Comparison of ENCODE assay signal across 9 cellular contexts in genomic region chr12:27549801-27550652, GRCh38. TPM values are rescaled to one million over a fixed set of nuclear protein-coding genes. Genes with fewer than 3 reads are reported as not detected.
DNase-seq lines count a peak whose midpoint lies in the region; ATAC-seq and TF ChIP-seq lines count a peak whose summit lies in the region.
"Had no signal": no experiment of that assay in that cellular context is flagged by ENCODE, and none has a peak within 500 bp of the region (broad histone marks: within the 10 kb centered on the region; RNA-seq: fewer than 3 reads in every experiment).

No MANE protein-coding gene starts in this region.

- H3K27ac Mint-ChIP-seq in progenitor cell of endocrine pancreas = peak overlapping the region; percentile 0
- no peak overlapping the region for H3K27ac Mint-ChIP-seq in activated naive CD4-positive, alpha-beta T cell treated with anti-CD3 and anti-CD28 coated beads for 36 hours
- H3K27ac Mint-ChIP-seq: activated naive CD8-positive, alpha-beta T cell treated with anti-CD3 and anti-CD28 coated beads, Interleukin-2, amount 10 ng/mL, durations not matched to agents 7 days and 5 days had no signal

- DNase-seq in AG09319 (ENCODE audit: extremely low read depth, low read depth) (peak; percentile 88), SKM-1 (lab: John Stamatoyannopoulos, UW; ENCODE audit: unreplicated experiment) (peak; percentile 39), foreskin fibroblast (peak; percentile 96 to 98), progenitor cell of endocrine pancreas (ENCODE audit: low spot score, unreplicated experiment) (no peak), GM20000 (ENCODE audit: low spot score) (no peak)
- no peak for DNase-seq in activated CD8-positive, alpha-beta memory T cell treated with anti-CD3 and anti-CD28 coated beads for 24 hours
- no peak for DNase-seq in activated naive CD4-positive, alpha-beta T cell treated with anti-CD3 and anti-CD28 coated beads for 36 hours
- DNase-seq: activated naive CD8-positive, alpha-beta T cell treated with anti-CD3 and anti-CD28 coated beads, Interleukin-2, amount 10 ng/mL, durations not matched to agents 7 days and 5 days had no signal

- H3K36me3 Mint-ChIP-seq in progenitor cell of endocrine pancreas (ENCODE audit: insufficient read depth) = peaks cover 1% of the 10 kb centered on the region
- H3K36me3 Mint-ChIP-seq in activated naive CD4-positive, alpha-beta T cell treated with anti-CD3 and anti-CD28 coated beads for 36 hours (ENCODE audit: low read depth) = no peaks in the 10 kb centered on the region

- no peaks in the 10 kb centered on the region for H3K9me3 Mint-ChIP-seq in progenitor cell of endocrine pancreas (ENCODE audit: low read depth)
- no peaks in the 10 kb centered on the region for H3K9me3 Mint-ChIP-seq in activated naive CD4-positive, alpha-beta T cell treated with anti-CD3 and anti-CD28 coated beads for 36 hours

- ATAC-seq in HG03442 (IDR thresholded peaks at IDR 0.05; ENCODE audit: unreplicated experiment) = peak; percentile 60

- peak overlapping the region; percentile 21 to 37 for H3K4me3 ChIP-seq in foreskin fibroblast (ENCODE audit: low read depth in 1 of 2, low read length in 2 of 2)

- no peak overlapping the region for H3K4me3 Mint-ChIP-seq in progenitor cell of endocrine pancreas (ENCODE audit: low read depth)
- H3K4me3 Mint-ChIP-seq in activated naive CD4-positive, alpha-beta T cell treated with anti-CD3 and anti-CD28 coated beads for 36 hours = no peak overlapping the region
- H3K4me3 Mint-ChIP-seq: activated naive CD8-positive, alpha-beta T cell treated with anti-CD3 and anti-CD28 coated beads, Interleukin-2, amount 10 ng/mL, durations not matched to agents 7 days and 5 days had no signal

- H3K27me3 Mint-ChIP-seq in progenitor cell of endocrine pancreas = no peaks in the 10 kb centered on the region
- H3K27me3 Mint-ChIP-seq in activated naive CD4-positive, alpha-beta T cell treated with anti-CD3 and anti-CD28 coated beads for 36 hours (ENCODE audit: low read depth) = peaks cover 5% of the 10 kb centered on the region

- CTCF ChIA-PET in activated naive CD4-positive, alpha-beta T cell treated with anti-CD3 and anti-CD28 coated beads for 36 hours (lab: Charles Lee) = interaction anchor here (0.6 kb wide), 1 partner anchor 19 kb away, joined by 3 read pairs; no protein-coding TSS in a partner anchor

- intact Hi-C loops in activated naive CD4-positive, alpha-beta T cell treated with anti-CD3 and anti-CD28 coated beads for 36 hours (cut with micrococcal nuclease) = no loop called here

- TF ChIP-seq CTCF in AG09319 (IDR thresholded peaks at IDR 0.05; ENCODE audit: low read depth, low read length) (no peak), foreskin fibroblast (IDR thresholded peaks at IDR 0.05; ENCODE audit: low read depth, low read length) (no peak), progenitor cell of endocrine pancreas (IDR thresholded peaks at IDR 0.05; ENCODE audit: unreplicated experiment) (no peak), GM20000 (IDR thresholded peaks at IDR 0.05; ENCODE audit: extremely low read depth, missing control alignments) (no peak)

- H3K4me1 Mint-ChIP-seq in progenitor cell of endocrine pancreas (ENCODE audit: low read depth) = peaks cover 23% of the 10 kb centered on the region
- H3K4me1 Mint-ChIP-seq in activated naive CD4-positive, alpha-beta T cell treated with anti-CD3 and anti-CD28 coated beads for 36 hours (ENCODE audit: low read depth) = peaks cover 21% of the 10 kb centered on the region

RNA-seq across cellular contexts. Expression of gene PPFIBP1, which starts 26.0 kb away (rescaled TPM):
- 85.4 and 85.7 TPM in 2 replicates for total RNA-seq in progenitor cell of endocrine pancreas
- total RNA-seq in activated naive CD4-positive, alpha-beta T cell treated with anti-CD3 and anti-CD28 coated beads for 36 hours = 10 to 100 TPM; 43.4 to 43.6 TPM

Comparison
In these comparisons a context has a peak if more than half of its experiments do, and no peak if none do; other contexts are left out.
1. DNase-seq: peak in AG09319 (single experiment), SKM-1 (single experiment) and foreskin fibroblast (2 of 2); none in progenitor cell of endocrine pancreas (single experiment), activated CD8-positive, alpha-beta memory T cell treated with anti-CD3 and anti-CD28 coated beads for 24 hours (single experiment), GM20000 (single experiment) and activated naive CD4-positive, alpha-beta T cell treated with anti-CD3 and anti-CD28 coated beads for 36 hours (single experiment).